Comparison of ENCODE assay signal across 9 cellular contexts in the genomic region with DNA sequence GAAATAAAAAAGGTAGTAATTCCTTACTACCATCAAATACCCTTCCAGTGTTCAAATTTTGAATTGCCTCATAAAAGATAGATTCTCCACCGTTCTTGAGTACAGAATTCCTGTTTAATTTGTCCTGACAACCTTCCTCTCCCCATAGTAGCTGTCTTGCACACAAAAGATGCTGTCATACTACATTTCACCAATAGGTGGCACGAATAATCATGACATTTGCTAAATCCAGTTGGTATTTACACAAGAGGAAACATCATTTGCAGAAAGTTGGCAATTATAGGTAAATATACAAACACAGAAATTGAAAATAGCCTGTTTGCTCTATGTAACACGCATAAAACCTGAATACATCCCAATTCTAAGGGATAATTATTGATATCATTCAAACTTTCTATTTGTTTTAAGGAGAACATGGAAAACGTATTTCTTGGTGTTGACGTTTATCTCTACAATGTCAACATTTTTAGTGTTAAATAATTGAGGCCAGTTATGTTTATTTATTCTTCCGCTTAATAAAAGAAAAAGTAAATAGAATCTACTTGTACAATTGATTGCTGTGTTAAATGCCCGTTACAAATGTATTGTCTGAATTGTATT. TPM values are rescaled to one million over a fixed set of nuclear protein-coding genes. Genes with fewer than 3 reads are reported as not detected.
DNase-seq lines count a peak whose midpoint lies in the region; ATAC-seq and TF ChIP-seq lines count a peak whose summit lies in the region.
"Had no signal": no experiment of that assay in that cellular context is flagged by ENCODE, and none has a peak within 500 bp of the region (broad histone marks: within the 10 kb centered on the region; RNA-seq: fewer than 3 reads in every experiment).

No MANE protein-coding gene starts in this region.

- H3K4me1 Mint-ChIP-seq in CD4-positive, CD25-positive, alpha-beta regulatory T cell: no peaks in the 10 kb centered on the region

- no peak overlapping the region for H3K4me3 Mint-ChIP-seq in CD4-positive, CD25-positive, alpha-beta regulatory T cell
- H3K4me3 Mint-ChIP-seq: naive thymus-derived CD8-positive, alpha-beta T cell had no signal

- peak; percentile 73 for TF ChIP-seq CTCF in epithelial cell of proximal tubule (conservative IDR thresholded peaks at IDR 0.05; ENCODE audit: low read depth, low read length)
- peak; percentile 75 for TF ChIP-seq CTCF in osteoblast (IDR thresholded peaks at IDR 0.05; ENCODE audit: extremely low read depth, low read depth, low read length)

- no peak for ATAC-seq in CD4-positive, CD25-positive, alpha-beta regulatory T cell (ENCODE audit: low read depth in 2 of 2)
- peak; percentile 68 for ATAC-seq in GM18861 (IDR thresholded peaks at IDR 0.05; ENCODE audit: unreplicated experiment)
- ATAC-seq: naive thymus-derived CD8-positive, alpha-beta T cell had no signal

- H3K4me1 ChIP-seq in CD4-positive, CD25-positive, alpha-beta regulatory T cell (ENCODE audit: control insufficient read depth, insufficient read depth, low read length, poor library complexity, severe bottlenecking): no peaks in the 10 kb centered on the region
- no peaks in the 10 kb centered on the region for H3K4me1 ChIP-seq in osteoblast (ENCODE audit: insufficient read depth, low read length)

- peak in 2 of 3 donors; percentile 26 to 57 for DNase-seq in CD4-positive, CD25-positive, alpha-beta regulatory T cell
- DNase-seq in Kasumi-1 (lab: John Stamatoyannopoulos, UW) (peak; percentile 74 to 76), RPMI8226 (peak; percentile 60), epithelial cell of proximal tubule (ENCODE audit: low read depth) (peak; percentile 40), osteoblast (ENCODE audit: insufficient read length, low spot score, missing footprints) (peak; percentile 92), mucosa of gallbladder (ENCODE audit: low spot score) (no peak)
- no peak for DNase-seq in stimulated activated CD4-positive, alpha-beta T cell treated with anti-CD3 and anti-CD28 coated beads, Interleukin-1b, Interleukin-23, amount 100 ng/mL, for 48 hours

- no peak overlapping the region for H2AFZ ChIP-seq in osteoblast (ENCODE audit: low read length)

- H3K27ac Mint-ChIP-seq in CD4-positive, CD25-positive, alpha-beta regulatory T cell: no peak overlapping the region
- H3K27ac Mint-ChIP-seq: naive thymus-derived CD8-positive, alpha-beta T cell had no signal

- no peaks in the 10 kb centered on the region for H3K36me3 Mint-ChIP-seq in CD4-positive, CD25-positive, alpha-beta regulatory T cell

- H3K9me3 ChIP-seq in CD4-positive, CD25-positive, alpha-beta regulatory T cell (ENCODE audit: control insufficient read depth in 2 of 2, low read length in 2 of 2): no peaks in the 10 kb centered on the region
- H3K9me3 ChIP-seq in osteoblast (ENCODE audit: low read depth, low read length): peaks cover 4% of the 10 kb centered on the region

- H3K27ac ChIP-seq in CD4-positive, CD25-positive, alpha-beta regulatory T cell (ENCODE audit: insufficient read depth, low read length, poor library complexity, severe bottlenecking): no peak overlapping the region
- no peak overlapping the region for H3K27ac ChIP-seq in osteoblast (ENCODE audit: low read depth, low read length)

- peaks cover 21% of the 10 kb centered on the region for H3K27me3 Mint-ChIP-seq in CD4-positive, CD25-positive, alpha-beta regulatory T cell

- no peaks in the 10 kb centered on the region for H3K27me3 ChIP-seq in CD4-positive, CD25-positive, alpha-beta regulatory T cell (ENCODE audit: control insufficient read depth, insufficient read depth, low read length)
- peaks cover 3% of the 10 kb centered on the region for H3K27me3 ChIP-seq in osteoblast (ENCODE audit: insufficient read depth, low read length)

- no peak overlapping the region for H3K4me2 ChIP-seq in osteoblast (ENCODE audit: insufficient read depth, low read length)

- H3K36me3 ChIP-seq in CD4-positive, CD25-positive, alpha-beta regulatory T cell (ENCODE audit: control insufficient read depth, insufficient read depth, low read length): no peaks in the 10 kb centered on the region
- H3K36me3 ChIP-seq in osteoblast (ENCODE audit: insufficient read depth, low read length): no peaks in the 10 kb centered on the region

- H3K9me3 Mint-ChIP-seq in CD4-positive, CD25-positive, alpha-beta regulatory T cell: peaks cover 0 to 16% (median 0%) of the 10 kb centered on the region in 7 donors

- no peaks in the 10 kb centered on the region for H4K20me1 ChIP-seq in osteoblast (ENCODE audit: insufficient read depth, low read length)

- H3K79me2 ChIP-seq in osteoblast (ENCODE audit: insufficient read depth, low read length): no peaks in the 10 kb centered on the region

- no peak overlapping the region for H3K4me3 ChIP-seq in CD4-positive, CD25-positive, alpha-beta regulatory T cell (ENCODE audit: low read depth, low read length)
- no peak overlapping the region for H3K4me3 ChIP-seq in epithelial cell of proximal tubule (ENCODE audit: low read depth, low read length)
- H3K4me3 ChIP-seq in osteoblast (ENCODE audit: insufficient read depth, low read length): no peak overlapping the region

RNA-seq across cellular contexts. Expression of gene CLDN10, which starts 58.3 kb away (rescaled TPM):
- not detected for total RNA-seq in CD4-positive, CD25-positive, alpha-beta regulatory T cell
- polyA plus RNA-seq in CD4-positive, CD25-positive, alpha-beta regulatory T cell: not detected
- 24.3 and 65.2 TPM in 2 replicates for total RNA-seq in epithelial cell of proximal tubule
- total RNA-seq in osteoblast: not detected in 2 replicates
- total RNA-seq in mucosa of gallbladder: 85.7 TPM
- total RNA-seq: naive thymus-derived CD8-positive, alpha-beta T cell had no signal
- polyA plus RNA-seq: naive thymus-derived CD8-positive, alpha-beta T cell had no signal

Comparison
In these comparisons a context has a peak if more than half of its experiments do, and no peak if none do; other contexts are left out.
1. DNase-seq: peak in CD4-positive, CD25-positive, alpha-beta regulatory T cell (2 of 3), Kasumi-1 (2 of 2), RPMI8226 (single experiment), epithelial cell of proximal tubule (single experiment) and osteoblast (single experiment); none in mucosa of gallbladder (single experiment) and stimulated activated CD4-positive, alpha-beta T cell treated with anti-CD3 and anti-CD28 coated beads, Interleukin-1b, Interleukin-23, amount 100 ng/mL, for 48 hours (single experiment).
2. RNA of gene CLDN10, which starts 58.3 kb away (total RNA-seq): 85.7 TPM in mucosa of gallbladder (single experiment) and 24.3 to 65.2 TPM in epithelial cell of proximal tubule; not detected in CD4-positive, CD25-positive, alpha-beta regulatory T cell (single experiment) and not detected in osteoblast; every median in the first group is over 10 times any median in the second.